Comparison of ENCODE assay signal across 9 cellular contexts in the genomic region with DNA sequence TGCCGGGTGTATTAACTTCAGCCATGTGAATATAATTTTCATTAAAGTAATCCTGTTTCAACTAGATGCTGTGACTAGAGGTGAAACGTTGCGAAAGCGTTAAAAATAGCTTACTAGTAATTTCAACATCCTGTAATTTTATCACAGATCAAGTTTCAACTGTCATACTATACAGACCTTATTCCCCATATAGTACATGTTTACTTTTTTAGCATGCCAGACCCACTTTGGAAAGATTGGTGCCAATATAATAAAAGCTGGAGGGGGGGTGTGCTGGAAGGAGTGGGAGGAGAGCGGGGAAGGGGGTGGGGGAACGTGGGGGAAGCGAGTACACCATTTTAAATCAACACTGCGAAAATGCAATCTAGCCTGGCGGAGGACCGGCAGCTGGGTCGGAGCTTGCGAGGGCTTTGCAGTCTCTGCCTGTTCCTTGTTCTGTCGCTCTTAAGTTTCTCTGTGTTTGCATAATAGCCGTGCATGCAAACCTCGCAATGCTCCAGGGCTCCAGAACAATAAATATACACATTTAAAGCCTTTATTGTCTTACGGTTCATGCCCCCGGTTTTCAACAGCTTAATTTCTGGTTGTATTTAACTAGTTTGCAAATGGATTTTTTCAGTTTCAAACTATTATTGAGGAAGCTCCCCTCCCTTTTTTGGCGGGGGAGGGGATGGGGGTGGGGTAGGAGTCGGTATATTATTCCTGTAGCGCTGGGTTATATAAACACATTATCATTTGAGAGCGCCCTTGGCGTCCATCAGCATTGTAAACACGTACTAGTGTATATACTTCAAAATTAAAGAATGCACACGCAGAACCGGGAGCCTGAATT. TPM values are rescaled to one million over a fixed set of nuclear protein-coding genes. Genes with fewer than 3 reads are reported as not detected.
DNase-seq lines count a peak whose midpoint lies in the region; ATAC-seq, FAIRE-seq and TF ChIP-seq lines count a peak whose summit lies in the region.
"Had no signal": no experiment of that assay in that cellular context is flagged by ENCODE, and none has a peak within 500 bp of the region (broad histone marks: within the 10 kb centered on the region; RNA-seq: fewer than 3 reads in every experiment).

No MANE protein-coding gene starts in this region.

- H3K27me3 ChIP-seq in BLaER1 treated with 17β-estradiol and CSF1 and Interleukin-3, amounts not matched to agents 10 nM and 100 nM: no peaks in the 10 kb centered on the region
- peaks cover 9 to 45% (median 39%) of the 10 kb centered on the region in 4 experiments for H3K27me3 ChIP-seq in H1 (replicated peaks in 1 of 4; ENCODE audit: control insufficient read depth in 3 of 4, extremely low read depth in 1 of 4, insufficient read depth in 3 of 4, low read length in 3 of 4)
- H3K27me3 ChIP-seq in mesenchymal stem cell (ENCODE audit: control insufficient read depth in 1 of 2, insufficient read depth in 1 of 2, low read length in 2 of 2): no peaks in the 10 kb centered on the region
- no peaks in the 10 kb centered on the region for H3K27me3 ChIP-seq in stomach smooth muscle (ENCODE audit: control insufficient read depth in 1 of 2, insufficient read depth in 2 of 2, low read length in 2 of 2)

- no peak overlapping the region for H4K5ac ChIP-seq in H1 (ENCODE audit: insufficient read length, low read depth, low read length)

- DNase-seq in NCI-H345 treated with DMSO at 0.1 percent for 48 hours (lab: John Stamatoyannopoulos, UW; ENCODE audit: unreplicated experiment) (peak; percentile 73), H1 (ENCODE audit: low read depth in 1 of 2, low spot score in 2 of 2) (no peak), mesenchymal stem cell (peak; percentile 91)
- peak; percentile 56 to 65 for DNase-seq in activated CD4-positive, alpha-beta T cell treated with anti-CD3 and anti-CD28 coated beads, Interleukin-2, amount 50 U/mL, for 48 hours

- H4K8ac ChIP-seq in H1 (ENCODE audit: extremely low read depth, insufficient read depth, low read length): no peak overlapping the region
- no peak overlapping the region for H4K8ac ChIP-seq in mesenchymal stem cell (ENCODE audit: low read length)

- peak overlapping the region; percentile 73 to 98 (median 87) for H3K4me3 ChIP-seq in BLaER1 treated with 17β-estradiol and CSF1 and Interleukin-3, amounts not matched to agents 10 nM and 100 nM
- H3K4me3 ChIP-seq in H1 (ENCODE audit: extremely low read depth in 1 of 4, insufficient read depth in 2 of 4, low read depth in 3 of 4, low read length in 4 of 4): peak overlapping the region; percentile 50 to 91 (median 66)
- H3K4me3 ChIP-seq in mesenchymal stem cell (ENCODE audit: insufficient read depth in 1 of 2, low read depth in 1 of 2, low read length in 2 of 2): peak overlapping the region; percentile 38 to 91
- H3K4me3 ChIP-seq in stomach smooth muscle (ENCODE audit: low read length in 2 of 2): peak overlapping the region; percentile 92 to 95

- H3K4me1 ChIP-seq in BLaER1 treated with 17β-estradiol and CSF1 and Interleukin-3, amounts not matched to agents 10 nM and 100 nM: peaks cover 27 to 46% (median 40%) of the 10 kb centered on the region in 10 experiments
- H3K4me1 ChIP-seq in H1 (replicated peaks in 1 of 4; ENCODE audit: control insufficient read depth in 3 of 4, insufficient read depth in 4 of 4, low read length in 3 of 4): peaks cover 0 to 18% (median 8%) of the 10 kb centered on the region in 4 experiments; a peak in 4 of 7 replicates
- H3K4me1 ChIP-seq in mesenchymal stem cell (ENCODE audit: control insufficient read depth, insufficient read depth, low read depth, low read length): peaks cover 7% of the 10 kb centered on the region
- H3K4me1 ChIP-seq in stomach smooth muscle (ENCODE audit: control insufficient read depth, insufficient read depth, low read length): peaks cover 20% of the 10 kb centered on the region

- peak overlapping the region; percentile 96 to 100 (median 99) for H3K9ac ChIP-seq in BLaER1 treated with 17β-estradiol and CSF1 and Interleukin-3, amounts not matched to agents 10 nM and 100 nM
- H3K9ac ChIP-seq in H1 (replicated peaks in 1 of 4; ENCODE audit: extremely low read depth in 1 of 4, low read depth in 3 of 4, low read length in 3 of 4) (no peak overlapping the region; a peak in 1 of 7 replicates), mesenchymal stem cell (ENCODE audit: low read length) (peak overlapping the region; percentile 100), stomach smooth muscle (ENCODE audit: low read length in 2 of 2) (peak overlapping the region; percentile 17 to 60)

- FAIRE-seq in H1 (lab: Jason Lieb, UNC): no peak
- FAIRE-seq: TTC549 had no signal

- H3K14ac ChIP-seq in H1 (ENCODE audit: insufficient read length): no peak overlapping the region
- H3K14ac ChIP-seq in mesenchymal stem cell (ENCODE audit: low read length in 2 of 2): no peak overlapping the region

- no peaks in the 10 kb centered on the region for H3K9me3 ChIP-seq in BLaER1 treated with 17β-estradiol and CSF1 and Interleukin-3, amounts not matched to agents 10 nM and 100 nM (replicated peaks in 1 of 11)
- H3K9me3 ChIP-seq in H1 (ENCODE audit: insufficient read depth in 2 of 2, low read depth in 1 of 2, low read length in 1 of 2) (no peaks in the 10 kb centered on the region), mesenchymal stem cell (ENCODE audit: control insufficient read depth, low read length) (no peaks in the 10 kb centered on the region), stomach smooth muscle (ENCODE audit: control insufficient read depth in 2 of 2, low read length in 2 of 2) (no peaks in the 10 kb centered on the region)

- no peaks in the 10 kb centered on the region for H3K36me3 ChIP-seq in BLaER1 treated with 17β-estradiol and CSF1 and Interleukin-3, amounts not matched to agents 10 nM and 100 nM
- H3K36me3 ChIP-seq in H1 (ENCODE audit: control insufficient read depth in 2 of 4, insufficient read depth in 4 of 4, low read length in 3 of 4) (no peaks in the 10 kb centered on the region), mesenchymal stem cell (ENCODE audit: control insufficient read depth in 1 of 2, insufficient read depth in 2 of 2, low read depth in 1 of 2, low read length in 2 of 2) (no peaks in the 10 kb centered on the region), stomach smooth muscle (ENCODE audit: control insufficient read depth in 2 of 2, insufficient read depth in 2 of 2, low read length in 2 of 2) (no peaks in the 10 kb centered on the region)

- H2BK12ac ChIP-seq in H1 (ENCODE audit: low read depth, low read length): no peak overlapping the region
- peak overlapping the region in 1 of 2 experiments; percentile 28 for H2BK12ac ChIP-seq in mesenchymal stem cell (ENCODE audit: low read length in 2 of 2)

- H3K4ac ChIP-seq in H1 (replicated peaks; ENCODE audit: insufficient read length, low read depth, low read length): no peak overlapping the region
- no peak overlapping the region for H3K4ac ChIP-seq in mesenchymal stem cell (ENCODE audit: low read depth in 1 of 2, low read length in 2 of 2)

- H2BK5ac ChIP-seq in H1 (ENCODE audit: low read depth, low read length) (no peak overlapping the region), mesenchymal stem cell (ENCODE audit: low read depth, low read length, poor library complexity, severe bottlenecking) (no peak overlapping the region)

- H2AK5ac ChIP-seq in H1 (ENCODE audit: low read depth, low read length): no peak overlapping the region
- H2AK5ac ChIP-seq in mesenchymal stem cell (ENCODE audit: low read length, severe bottlenecking): no peak overlapping the region

- H3K18ac ChIP-seq in H1 (ENCODE audit: extremely low read depth, low read length): no peak overlapping the region
- H3K18ac ChIP-seq in mesenchymal stem cell (ENCODE audit: low read depth in 1 of 2, low read length in 2 of 2): peak overlapping the region in 1 of 2 experiments; percentile 77

- H3K23ac ChIP-seq in H1 (ENCODE audit: insufficient read length) (no peak overlapping the region), mesenchymal stem cell (ENCODE audit: low read length in 2 of 2) (no peak overlapping the region)

- POLR2A ChIA-PET in H1 (lab: Charles Lee; ENCODE audit: partially characterized antibody): no interaction called here

- H2BK20ac ChIP-seq in H1 (ENCODE audit: low read length): no peak overlapping the region

- H3K79me1 ChIP-seq in H1 (ENCODE audit: low read depth, low read length): no peaks in the 10 kb centered on the region
- H3K79me1 ChIP-seq in mesenchymal stem cell (replicated peaks; ENCODE audit: low read length, poor library complexity, severe bottlenecking): no peaks in the 10 kb centered on the region

- WGBS in H1 (ENCODE audit: extremely low coverage in 1 of 2, insufficient coverage in 1 of 2, insufficient read length in 1 of 2, insufficient replicate concordance in 2 of 2, low coverage in 1 of 2, low lambda C conversion rate in 2 of 2, missing lambda C conversion rate in 1 of 2), 2 experiments: 5% methylated on average over 18 of the region's 25 CpGs; no CpG with 5 or more reads in 1 of the 2 experiments
- WGBS in mesenchymal stem cell: under 1% methylated on average over 17 of the region's 25 CpGs

- CTCF ChIA-PET in H1 (lab: Charles Lee; ENCODE audit: partially characterized antibody): interaction anchor here (0.7 to 5.9 kb wide), 4 partner anchors 14 to 1222 kb away, joined by 3 to 25 read pairs (median 6); no protein-coding TSS in a partner anchor

- peak overlapping the region; percentile 96 to 100 (median 99) for H3K27ac ChIP-seq in BLaER1 treated with 17β-estradiol and CSF1 and Interleukin-3, amounts not matched to agents 10 nM and 100 nM
- H3K27ac ChIP-seq in H1 (ENCODE audit: low read depth, low read length): no peak overlapping the region
- H3K27ac ChIP-seq in mesenchymal stem cell (ENCODE audit: low read length, poor library complexity, severe bottlenecking): peak overlapping the region; percentile 90
- H3K27ac ChIP-seq in stomach smooth muscle (ENCODE audit: low read length): peak overlapping the region; percentile 18

- peak overlapping the region; percentile 60; the same call in 1 of the 2 replicates for H2AFZ ChIP-seq in H1 (ENCODE audit: low read length)
- H2AFZ ChIP-seq in mesenchymal stem cell (ENCODE audit: low read depth, low read length): no peak overlapping the region

- peak overlapping the region; percentile 85 to 99 (median 92) for H3K4me2 ChIP-seq in BLaER1 treated with 17β-estradiol and CSF1 and Interleukin-3, amounts not matched to agents 10 nM and 100 nM
- H3K4me2 ChIP-seq in H1 (ENCODE audit: insufficient read depth in 1 of 2, low read depth in 2 of 2, low read length in 2 of 2): peak overlapping the region; percentile 96 to 98
- H3K4me2 ChIP-seq in mesenchymal stem cell (ENCODE audit: low read length, poor library complexity, severe bottlenecking): peak overlapping the region; percentile 61

- H3K23me2 ChIP-seq in H1 (ENCODE audit: low read depth, low read length): peaks cover 26% of the 10 kb centered on the region

- TF ChIP-seq RAD21 in H1 (IDR thresholded peaks at IDR 0.05 in 1 of 2, conservative IDR thresholded peaks at IDR 0.05 in 1 of 2; ENCODE audit: low read depth in 2 of 2, low read length in 2 of 2): no peak

- H3K56ac ChIP-seq in H1 (replicated peaks; ENCODE audit: insufficient read length, low read depth, low read length): no peak overlapping the region

- TF ChIP-seq POLR2A in H1 (IDR thresholded peaks at IDR 0.05; ENCODE audit: control extremely low read depth in 1 of 2, low read depth in 2 of 2, low read length in 2 of 2): no peak

- no peak overlapping the region for H2BK120ac ChIP-seq in H1 (replicated peaks; ENCODE audit: low read depth, low read length)
- no peak overlapping the region for H2BK120ac ChIP-seq in mesenchymal stem cell (ENCODE audit: low read depth, low read length)

- no peak for TF ChIP-seq CTCF in H1 (IDR thresholded peaks at IDR 0.05; ENCODE audit: control extremely low read depth in 1 of 3, insufficient read depth in 1 of 3, low read depth in 1 of 3, low read length in 3 of 3)

- H3K79me2 ChIP-seq in H1 (ENCODE audit: control insufficient read depth in 1 of 2, insufficient read depth in 2 of 2, low read length in 2 of 2): no peaks in the 10 kb centered on the region

- ATAC-seq in GM19043 (IDR thresholded peaks at IDR 0.05; ENCODE audit: low read depth, unreplicated experiment): peak; percentile 41
- peak; percentile 42 for ATAC-seq in HG03159 (IDR thresholded peaks at IDR 0.05; ENCODE audit: unreplicated experiment)

- H4K20me1 ChIP-seq in BLaER1 treated with 17β-estradiol and CSF1 and Interleukin-3, amounts not matched to agents 10 nM and 100 nM: peaks cover 0 to 13% (median 0%) of the 10 kb centered on the region in 11 experiments; a peak in 9 of 22 replicates
- H4K20me1 ChIP-seq in H1 (replicated peaks in 1 of 2; ENCODE audit: control insufficient read depth in 1 of 2, insufficient read depth in 2 of 2, low read length in 2 of 2): no peaks in the 10 kb centered on the region

- H4K91ac ChIP-seq in H1 (replicated peaks; ENCODE audit: insufficient read length, low read length) (no peak overlapping the region), mesenchymal stem cell (ENCODE audit: low read length) (no peak overlapping the region)

- TF ChIP-seq EP300 in H1 (IDR thresholded peaks at IDR 0.05; ENCODE audit: borderline replicate concordance in 1 of 2, low read depth in 2 of 2, low read length in 2 of 2): no peak

- H2BK15ac ChIP-seq in H1 (ENCODE audit: low read length) (no peak overlapping the region), mesenchymal stem cell (ENCODE audit: low read depth, poor library complexity, severe bottlenecking) (no peak overlapping the region)

RNA-seq across cellular contexts. Expression of a gene that starts 1.3 kb away (rescaled TPM):
- 0.90 and 1.1 TPM in 2 replicates for total RNA-seq in H1 (2021; fragmentation: NEBNext Ultra II Directional; extraction: Animal tissue kit (Norgen Biotek cat#: 25700))
- polyA plus RNA-seq in H1 (2011; rRNA removed): 0.13 and 0.21 TPM in 2 replicates
- polyA plus RNA-seq in H1 (2011; cell fraction: cytosol; rRNA removed): 0.23 TPM
- 0.33 TPM for polyA plus RNA-seq in H1 (2011; cell fraction: nucleus; rRNA removed)
- polyA plus RNA-seq in H1 (2012, experiment 1 of 2): 0.18 to 0.32 TPM (median 0.28 TPM) in 4 replicates
- 0.04 TPM for polyA plus RNA-seq in H1 (2012, experiment 2 of 2)
- 1.6 TPM for polyA plus RNA-seq in H1 (2013, experiment 1 of 2)
- 1.4 TPM for polyA plus RNA-seq in H1 (2013, experiment 2 of 2)
- 0.98 and 1.5 TPM in 2 replicates for polyA minus RNA-seq in H1 (2011; rRNA and poly(A)+ RNA removed)
- 0.81 TPM for polyA minus RNA-seq in H1 (2011; cell fraction: cytosol; rRNA and poly(A)+ RNA removed)
- polyA minus RNA-seq in H1 (2011; cell fraction: nucleus; rRNA and poly(A)+ RNA removed): 2.3 TPM
- 61.5 TPM for polyA plus RNA-seq in mesenchymal stem cell (2013, experiment 1 of 2)
- polyA plus RNA-seq in mesenchymal stem cell (2013, experiment 2 of 2): 57.0 TPM

Comparison
In these comparisons a context has a peak if more than half of its experiments do, and no peak if none do; other contexts are left out.
1. H3K9ac ChIP-seq: peak in BLaER1 treated with 17β-estradiol and CSF1 and Interleukin-3, amounts not matched to agents 10 nM and 100 nM (11 of 11), mesenchymal stem cell (single experiment) and stomach smooth muscle (2 of 2); none in H1 (0 of 4).
2. DNase-seq: peak in NCI-H345 treated with DMSO at 0.1 percent for 48 hours (single experiment), activated CD4-positive, alpha-beta T cell treated with anti-CD3 and anti-CD28 coated beads, Interleukin-2, amount 50 U/mL, for 48 hours (2 of 2) and mesenchymal stem cell (single experiment); none in H1 (0 of 2).
3. Peak in every context shown above with its lines, with median percentiles within 50 percentile points of each other: H3K4me2 ChIP-seq and H3K4me3 ChIP-seq.